In the genomic region with DNA sequence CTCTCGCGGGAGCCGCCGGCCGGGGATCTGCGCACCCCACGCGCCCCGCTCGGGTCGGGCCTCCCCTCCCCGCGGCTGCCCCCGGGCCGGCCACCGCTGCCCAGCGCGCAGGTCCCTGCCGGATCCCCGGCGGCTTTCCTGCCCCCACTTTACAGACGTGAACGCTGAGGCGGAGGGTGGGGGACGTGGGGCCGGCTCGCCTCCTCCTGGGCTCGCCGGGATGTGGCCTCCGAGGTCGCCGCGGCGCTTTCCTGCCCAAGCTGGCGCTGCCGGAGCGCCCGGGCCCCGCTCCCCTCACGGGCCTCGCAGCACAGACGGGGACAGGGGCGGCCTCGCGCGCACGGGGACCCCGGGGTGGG, we compare ENCODE assay signal across 10 cellular contexts. TPM values are rescaled to one million over a fixed set of nuclear protein-coding genes. Genes with fewer than 3 reads are reported as not detected.
DNase-seq lines count a peak whose midpoint lies in the region; ATAC-seq and TF ChIP-seq lines count a peak whose summit lies in the region.
"Had no signal": no experiment of that assay in that cellular context is flagged by ENCODE, and none has a peak within 500 bp of the region (broad histone marks: within the 10 kb centered on the region; RNA-seq: fewer than 3 reads in every experiment).

No MANE protein-coding gene starts in this region.

- no peaks in the 10 kb centered on the region for H3K9me3 Mint-ChIP-seq in T-cell

- peaks cover 12 to 39% of the 10 kb centered on the region in 2 donors for H3K27me3 Mint-ChIP-seq in T-cell

- no peak for TF ChIP-seq CTCF in gastroesophageal sphincter (IDR thresholded peaks at IDR 0.05)

- no CpG with 5 or more reads among the region's 48 CpGs for WGBS in gastroesophageal sphincter (ENCODE audit: low coverage in 1 of 2), 2 donors
- no CpG with 5 or more reads among the region's 48 CpGs for WGBS in trophoblast cell (ENCODE audit: extremely low coverage, insufficient coverage, insufficient read length)

- no peak overlapping the region for H4K12ac ChIP-seq in trophoblast cell (ENCODE audit: low read depth, low read length)

- no peak overlapping the region for H3K4ac ChIP-seq in trophoblast cell (ENCODE audit: low read depth, low read length)

- POLR2A ChIA-PET in T-cell (lab: Charles Lee): interaction anchor here in 1 of 2 donors (0.5 to 0.7 kb wide), 2 partner anchors 64 to 158 kb away, joined by 3 to 10 read pairs; no protein-coding TSS in a partner anchor

- no peaks in the 10 kb centered on the region for H3K27me3 ChIP-seq in BLaER1
- peaks cover 5% of the 10 kb centered on the region for H3K27me3 ChIP-seq in gastroesophageal sphincter
- H3K27me3 ChIP-seq in trophoblast cell (ENCODE audit: insufficient read depth, low read length): peaks cover 6% of the 10 kb centered on the region

- H3K9me3 ChIP-seq in BLaER1 (no peaks in the 10 kb centered on the region), gastroesophageal sphincter (no peaks in the 10 kb centered on the region), trophoblast cell (ENCODE audit: insufficient read depth, low read depth, low read length) (no peaks in the 10 kb centered on the region)

- H3K4me1 ChIP-seq in BLaER1 (peaks cover 77% of the 10 kb centered on the region), gastroesophageal sphincter (peaks cover 0 to 39% (median 17%) of the 10 kb centered on the region in 3 donors), trophoblast cell (ENCODE audit: control insufficient read depth in 1 of 2, insufficient read depth in 2 of 2, low read length in 2 of 2) (peaks cover 10 to 16% of the 10 kb centered on the region in 2 experiments)

- peaks cover 0 to 9% (median 0%) of the 10 kb centered on the region in 3 donors for H3K4me1 Mint-ChIP-seq in T-cell

- H2AFZ ChIP-seq in trophoblast cell (ENCODE audit: insufficient read depth, low read length, poor library complexity): peak overlapping the region; percentile 50

- no peaks in the 10 kb centered on the region for H3K79me1 ChIP-seq in trophoblast cell (ENCODE audit: low read length)

- H3K36me3 Mint-ChIP-seq in T-cell: no peaks in the 10 kb centered on the region

- peak overlapping the region; percentile 38; the same call in 1 of the 2 replicates for H3K27ac ChIP-seq in BLaER1
- peak overlapping the region in 3 of 4 donors; percentile 79 to 86 (median 85) for H3K27ac ChIP-seq in gastroesophageal sphincter
- no peak overlapping the region for H3K27ac ChIP-seq in trophoblast cell (ENCODE audit: low read depth, low read length)
- H3K27ac ChIP-seq: KMS-11 had no signal

- ATAC-seq in T-cell (replicated peaks in 1 of 4) (peak in 3 of 4 experiments; percentile 23 to 58 (median 32)), gastroesophageal sphincter (no peak), HG03378 (IDR thresholded peaks at IDR 0.05; ENCODE audit: unreplicated experiment) (no peak), GM19452 (IDR thresholded peaks at IDR 0.05; ENCODE audit: unreplicated experiment) (no peak)

- no peaks in the 10 kb centered on the region for H3K79me2 ChIP-seq in trophoblast cell (ENCODE audit: control insufficient read depth, insufficient read depth, low read length, poor library complexity)

- no peak for TF ChIP-seq EP300 in gastroesophageal sphincter (IDR thresholded peaks at IDR 0.05)

- H3K9ac ChIP-seq in BLaER1: no peak overlapping the region
- H3K9ac ChIP-seq in trophoblast cell (ENCODE audit: low read length): no peak overlapping the region
- H3K9ac ChIP-seq: KMS-11 had no signal

- H2BK12ac ChIP-seq in trophoblast cell (ENCODE audit: low read length): no peak overlapping the region

- peak overlapping the region; percentile 26 for H3K14ac ChIP-seq in trophoblast cell (ENCODE audit: low read length)

- TF ChIP-seq POLR2A in gastroesophageal sphincter (IDR thresholded peaks at IDR 0.05): no peak

- no peak overlapping the region for H3K4me3 Mint-ChIP-seq in T-cell

- H3K4me3 ChIP-seq in BLaER1 (no peak overlapping the region), gastroesophageal sphincter (peak overlapping the region; percentile 35 to 65), trophoblast cell (ENCODE audit: low read depth, low read length) (no peak overlapping the region)

- DNase-seq in T-cell (peak in 1 of 34 experiments; percentile 4), trophoblast cell (no peak), dedifferentiated amniotic fluid mesenchymal stem cell (ENCODE audit: extremely low spot score) (no peak), mucosa of gallbladder (ENCODE audit: low spot score) (no peak)
- DNase-seq: activated CD4-positive, alpha-beta T cell treated with anti-CD3 and anti-CD28 coated beads, Interleukin-2, amount 50 U/mL, for 4 hours had no signal

- no peaks in the 10 kb centered on the region for H3K36me3 ChIP-seq in BLaER1
- H3K36me3 ChIP-seq in gastroesophageal sphincter: no peaks in the 10 kb centered on the region
- no peaks in the 10 kb centered on the region for H3K36me3 ChIP-seq in trophoblast cell (ENCODE audit: control insufficient read depth in 1 of 2, insufficient read depth in 2 of 2, low read length in 2 of 2)

- no peak overlapping the region for H3K18ac ChIP-seq in trophoblast cell (ENCODE audit: low read length)

- no peak overlapping the region for H3K27ac Mint-ChIP-seq in T-cell

- CTCF ChIA-PET in T-cell (lab: Charles Lee): no interaction called here

- no peak overlapping the region for H4K91ac ChIP-seq in trophoblast cell (ENCODE audit: low read depth, low read length)

- H2BK5ac ChIP-seq in trophoblast cell (ENCODE audit: low read depth, low read length, poor library complexity): no peak overlapping the region

- H3K4me2 ChIP-seq in BLaER1 (peak overlapping the region; percentile 77), trophoblast cell (ENCODE audit: low read length) (peak overlapping the region; percentile 61)
- H3K4me2 ChIP-seq: KMS-11 had no signal

- H2AK5ac ChIP-seq in trophoblast cell (ENCODE audit: low read length): no peak overlapping the region

- H2BK120ac ChIP-seq in trophoblast cell (ENCODE audit: insufficient read depth, low read length, poor library complexity): peak overlapping the region; percentile 67

- H4K20me1 ChIP-seq in BLaER1: peaks cover 40% of the 10 kb centered on the region

- no peak overlapping the region for H3K23ac ChIP-seq in trophoblast cell (ENCODE audit: low read length)

- H4K8ac ChIP-seq in trophoblast cell (ENCODE audit: low read depth, low read length): peak overlapping the region; percentile 23

RNA-seq across cellular contexts. Expression of gene RTN4RL1, which starts 26.7 kb away (rescaled TPM):
- total RNA-seq in T-cell (1 to 10 TPM in 2 of 5 donors, under 1 TPM in 3; 0.43 to 1.1 (median 0.63) TPM), gastroesophageal sphincter (under 1 TPM in 3 of 4 donors, not detected in 1; 0.58 to 0.81 (median 0.72) TPM), mucosa of gallbladder (9.3 TPM)
- 0.55 and 0.57 TPM in 2 replicates for polyA plus RNA-seq in trophoblast cell (2013)

RNA-seq across cellular contexts. Expression of gene DPH1, which starts 31.5 kb away (rescaled TPM):
- total RNA-seq in T-cell (100 to 1,000 TPM in 2 of 5 donors, 10 to 100 TPM in 3; 84.6 to 116 (median 94.2) TPM), gastroesophageal sphincter (10 to 100 TPM; 29.9 to 35.6 (median 34.0) TPM), mucosa of gallbladder (51.5 TPM)
- polyA plus RNA-seq in trophoblast cell (2013): 15.0 and 15.8 TPM in 2 replicates

RNA-seq across cellular contexts. Expression of gene OVCA2, which starts 43.4 kb away (rescaled TPM):
- total RNA-seq in T-cell (10 to 100 TPM; 31.0 to 36.8 (median 31.8) TPM), gastroesophageal sphincter (10 to 100 TPM; 19.6 to 40.3 (median 36.5) TPM), mucosa of gallbladder (31.8 TPM)
- 40.2 and 44.9 TPM in 2 replicates for polyA plus RNA-seq in trophoblast cell (2013)

RNA-seq across cellular contexts. Expression of gene HIC1, which starts 56.5 kb away (rescaled TPM):
- total RNA-seq in T-cell (10 to 100 TPM in 1 of 5 donors, 1 to 10 TPM in 4; 3.2 to 12.3 (median 8.4) TPM), gastroesophageal sphincter (10 to 100 TPM; 32.8 to 56.2 (median 41.6) TPM), mucosa of gallbladder (20.8 TPM)
- 1.4 and 1.7 TPM in 2 replicates for polyA plus RNA-seq in trophoblast cell (2013)

Comparison
In these comparisons a context has a peak if more than half of its experiments do, and no peak if none do; other contexts are left out.
1. H3K4me3 ChIP-seq: peak in gastroesophageal sphincter (2 of 2); none in BLaER1 (single experiment) and trophoblast cell (single experiment).
2. ATAC-seq: peak in T-cell (3 of 4); none in gastroesophageal sphincter (single experiment), HG03378 (single experiment) and GM19452 (single experiment).